ENCODE assay signal across 29 cellular contexts in the genomic region with DNA sequence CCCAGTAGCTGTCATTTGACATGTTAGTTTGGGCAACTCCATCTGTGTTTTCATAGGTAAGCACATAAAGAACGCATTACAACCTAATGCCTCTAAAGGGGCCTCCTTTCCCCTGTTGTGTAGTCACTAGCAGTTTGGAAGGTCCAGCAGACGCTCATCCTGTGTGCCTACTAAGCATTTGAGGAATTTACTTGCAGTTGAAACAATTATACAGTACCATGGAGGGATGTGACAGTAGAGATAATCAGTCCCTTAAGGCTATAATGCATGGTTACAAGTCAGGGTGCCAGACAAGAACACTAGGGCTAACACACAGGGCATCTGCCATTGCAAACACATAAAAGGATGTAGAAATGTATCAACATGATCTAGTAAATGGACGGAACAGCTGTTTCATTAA.
"Had no signal": no experiment of that assay in that cellular context is flagged by ENCODE, and none has a peak within 500 bp of the region (broad histone marks: within the 10 kb centered on the region; RNA-seq: fewer than 3 reads in every experiment).

No MANE protein-coding gene starts in this region.

- H3K27ac ChIP-seq: ascending aorta, brain microvascular endothelial cell, coronary artery, dorsolateral prefrontal cortex, heart left ventricle had no signal

- H3K9me3 ChIP-seq: ascending aorta, heart left ventricle had no signal

- H3K4me1 ChIP-seq: ascending aorta, heart left ventricle had no signal

- H3K9me3 Mint-ChIP-seq: activated CD4-positive, alpha-beta T cell treated with anti-CD3 and anti-CD28 coated beads, Interleukin-2, amount 10 ng/mL, durations not matched to agents 7 days and 5 days; activated naive CD8-positive, alpha-beta T cell treated with anti-CD3 and anti-CD28 coated beads, Interleukin-2, amount 10 ng/mL, durations not matched to agents 7 days and 5 days; dendritic cell treated with granulocyte-macrophage colony-stimulating factor and Interleukin-4, amounts not matched to agents 40 ng/mL and 50 ng/mL, for 4 days; endodermal cell had no signal

- H3K4me3 ChIP-seq: ascending aorta, coronary artery, dorsolateral prefrontal cortex, heart left ventricle had no signal

- H3K36me3 Mint-ChIP-seq: activated naive CD4-positive, alpha-beta T cell treated with anti-CD3 and anti-CD28 coated beads, Interleukin-2, amount 10 ng/mL, durations not matched to agents 7 days and 5 days; activated naive CD4-positive, alpha-beta T cell treated with anti-CD3 and anti-CD28 coated beads, Interleukin-2, amount 50 U/mL, for 72 hours; activated naive CD8-positive, alpha-beta T cell treated with anti-CD3 and anti-CD28 coated beads, Interleukin-2, amount 10 ng/mL, durations not matched to agents 7 days and 5 days had no signal

- DNase-seq: activated CD4-positive, alpha-beta memory T cell treated with anti-CD3 and anti-CD28 coated beads, Interleukin-2, amount 10 ng/mL, durations not matched to agents 7 days and 5 days; activated CD4-positive, alpha-beta T cell treated with anti-CD3 and anti-CD28 coated beads for 1 hour; activated CD4-positive, alpha-beta T cell treated with anti-CD3 and anti-CD28 coated beads for 4 hours; activated CD4-positive, alpha-beta T cell treated with anti-CD3 and anti-CD28 coated beads, Interleukin-2, amount 10 ng/mL, durations not matched to agents 7 days and 5 days; activated CD4-positive, alpha-beta T cell treated with anti-CD3 and anti-CD28 coated beads, Interleukin-2, amount 50 U/mL, for 4 hours; activated CD4-positive, CD25-positive, alpha-beta regulatory T cell; activated CD8-positive, alpha-beta memory T cell treated with anti-CD3 and anti-CD28 coated beads for 24 hours; activated gamma-delta T cell; activated naive CD4-positive, alpha-beta T cell; activated naive CD4-positive, alpha-beta T cell treated with anti-CD3 and anti-CD28 coated beads, Interleukin-2, amount 10 ng/mL, durations not matched to agents 7 days and 5 days; activated naive CD8-positive, alpha-beta T cell treated with anti-CD3 and anti-CD28 coated beads, Interleukin-2, amount 10 ng/mL, durations not matched to agents 7 days and 5 days; activated T-cell treated with anti-CD3 and anti-CD28 coated beads, Interleukin-2, amount 50 U/mL, for 1 hour; activated T-cell treated with anti-CD3 and anti-CD28 coated beads, Interleukin-2, amount 50 U/mL, for 72 hours; brain microvascular endothelial cell; dorsolateral prefrontal cortex; effector memory CD4-positive, alpha-beta T cell; endodermal cell; foreskin fibroblast; heart left ventricle; T-helper 1 cell; T-helper 17 cell had no signal

- H3K36me3 ChIP-seq: ascending aorta, brain microvascular endothelial cell, heart left ventricle had no signal

- FAIRE-seq: bronchial epithelial cell, frontal cortex had no signal

- H3K4me1 Mint-ChIP-seq: activated CD4-positive, alpha-beta memory T cell treated with anti-CD3 and anti-CD28 coated beads, Interleukin-2, amount 10 ng/mL, durations not matched to agents 7 days and 5 days; activated CD4-positive, alpha-beta T cell treated with anti-CD3 and anti-CD28 coated beads, Interleukin-2, amount 10 ng/mL, durations not matched to agents 7 days and 5 days; activated naive CD4-positive, alpha-beta T cell treated with anti-CD3 and anti-CD28 coated beads, Interleukin-2, amount 10 ng/mL, durations not matched to agents 7 days and 5 days; activated naive CD8-positive, alpha-beta T cell treated with anti-CD3 and anti-CD28 coated beads, Interleukin-2, amount 10 ng/mL, durations not matched to agents 7 days and 5 days; central memory CD8-positive, alpha-beta T cell; T-helper 17 cell had no signal

- H3K27ac Mint-ChIP-seq: activated CD4-positive, alpha-beta memory T cell treated with anti-CD3 and anti-CD28 coated beads, Interleukin-2, amount 10 ng/mL, durations not matched to agents 7 days and 5 days; activated CD4-positive, alpha-beta T cell treated with anti-CD3 and anti-CD28 coated beads, Interleukin-2, amount 10 ng/mL, durations not matched to agents 7 days and 5 days; activated naive CD4-positive, alpha-beta T cell treated with anti-CD3 and anti-CD28 coated beads, Interleukin-2, amount 10 ng/mL, durations not matched to agents 7 days and 5 days; activated naive CD4-positive, alpha-beta T cell treated with anti-CD3 and anti-CD28 coated beads, Interleukin-2, amount 50 U/mL, for 72 hours; activated naive CD8-positive, alpha-beta T cell treated with anti-CD3 and anti-CD28 coated beads, Interleukin-2, amount 10 ng/mL, durations not matched to agents 7 days and 5 days; activated T-cell treated with anti-CD3 and anti-CD28 coated beads, Interleukin-2, amount 50 U/mL, for 72 hours; dendritic cell treated with granulocyte-macrophage colony-stimulating factor and Interleukin-4, amounts not matched to agents 40 ng/mL and 50 ng/mL, for 4 days; endodermal cell; T-helper 17 cell had no signal

- H3K27me3 ChIP-seq: ascending aorta, brain microvascular endothelial cell, dorsolateral prefrontal cortex, heart left ventricle had no signal

- ATAC-seq: activated naive CD4-positive, alpha-beta T cell treated with anti-CD3 and anti-CD28 coated beads, Interleukin-2, amount 50 U/mL, for 72 hours; activated T-cell treated with anti-CD3 and anti-CD28 coated beads, Interleukin-2, amount 50 U/mL, for 72 hours; esophagus mucosa; heart left ventricle; T-helper 17 cell had no signal

- H3K4me3 Mint-ChIP-seq: activated CD4-positive, alpha-beta memory T cell treated with anti-CD3 and anti-CD28 coated beads, Interleukin-2, amount 10 ng/mL, durations not matched to agents 7 days and 5 days; activated CD4-positive, alpha-beta T cell treated with anti-CD3 and anti-CD28 coated beads, Interleukin-2, amount 10 ng/mL, durations not matched to agents 7 days and 5 days; activated naive CD4-positive, alpha-beta T cell treated with anti-CD3 and anti-CD28 coated beads, Interleukin-2, amount 10 ng/mL, durations not matched to agents 7 days and 5 days; activated naive CD8-positive, alpha-beta T cell treated with anti-CD3 and anti-CD28 coated beads, Interleukin-2, amount 10 ng/mL, durations not matched to agents 7 days and 5 days; activated T-cell treated with anti-CD3 and anti-CD28 coated beads, Interleukin-2, amount 50 U/mL, for 72 hours; central memory CD8-positive, alpha-beta T cell; dendritic cell treated with granulocyte-macrophage colony-stimulating factor and Interleukin-4, amounts not matched to agents 40 ng/mL and 50 ng/mL, for 4 days; endodermal cell; T-helper 17 cell had no signal

- H3K27me3 Mint-ChIP-seq: activated CD4-positive, alpha-beta memory T cell treated with anti-CD3 and anti-CD28 coated beads, Interleukin-2, amount 10 ng/mL, durations not matched to agents 7 days and 5 days; activated CD4-positive, alpha-beta T cell treated with anti-CD3 and anti-CD28 coated beads, Interleukin-2, amount 10 ng/mL, durations not matched to agents 7 days and 5 days; activated naive CD4-positive, alpha-beta T cell treated with anti-CD3 and anti-CD28 coated beads, Interleukin-2, amount 10 ng/mL, durations not matched to agents 7 days and 5 days; activated naive CD8-positive, alpha-beta T cell treated with anti-CD3 and anti-CD28 coated beads, Interleukin-2, amount 10 ng/mL, durations not matched to agents 7 days and 5 days; central memory CD8-positive, alpha-beta T cell; dendritic cell treated with granulocyte-macrophage colony-stimulating factor and Interleukin-4, amounts not matched to agents 40 ng/mL and 50 ng/mL, for 4 days; T-helper 17 cell had no signal
